ENCODE assay signal across 8 cellular contexts in genomic region chr11:64000026-64000739, GRCh38. TPM values are rescaled to one million over a fixed set of nuclear protein-coding genes. Genes with fewer than 3 reads are reported as not detected.
DNase-seq lines count a peak whose midpoint lies in the region; ATAC-seq and TF ChIP-seq lines count a peak whose summit lies in the region.

No MANE protein-coding gene starts in this region.

- CTCF ChIA-PET in CD4-positive, alpha-beta T cell (lab: Charles Lee) = interaction anchor here (0.5 to 2.4 kb wide), 14 partner anchors 9 to 318 kb away, joined by 3 to 15 read pairs (median 5); partner anchors contain the start of gene OTUB1
- CTCF ChIA-PET in activated CD4-positive, alpha-beta T cell treated with anti-CD3 and anti-CD28 coated beads, Interleukin-2, amount 10 ng/mL, durations not matched to agents 7 days and 5 days (lab: Charles Lee) = interaction anchor here (0.6 to 4.0 kb wide), 25 partner anchors 9 to 674 kb away, joined by 3 to 21 read pairs (median 4); partner anchors contain the start of genes COX8A and PRDX5

- H3K9ac ChIP-seq in colonic mucosa (ENCODE audit: low read depth in 2 of 2, low read length in 2 of 2) = peak overlapping the region in 1 of 2 donors; percentile 35

- no peaks in the 10 kb centered on the region for H3K9me3 Mint-ChIP-seq in CD4-positive, alpha-beta T cell
- no peaks in the 10 kb centered on the region for H3K9me3 Mint-ChIP-seq in activated CD4-positive, alpha-beta T cell treated with anti-CD3 and anti-CD28 coated beads, Interleukin-2, amount 10 ng/mL, durations not matched to agents 7 days and 5 days

- peak; percentile 76 for ATAC-seq in CD4-positive, alpha-beta T cell (ENCODE audit: poor library complexity)
- ATAC-seq in HG02623 (IDR thresholded peaks at IDR 0.05; ENCODE audit: unreplicated experiment) = peak; percentile 35
- no peak for ATAC-seq in HG02870 (IDR thresholded peaks at IDR 0.05; ENCODE audit: unreplicated experiment)
- ATAC-seq in GM19023 (IDR thresholded peaks at IDR 0.05; ENCODE audit: unreplicated experiment) = no peak

- peak; percentile 75 for TF ChIP-seq CTCF in CD4-positive, alpha-beta T cell (IDR thresholded peaks at IDR 0.05)
- peak; percentile 68 for TF ChIP-seq CTCF in colonic mucosa (IDR thresholded peaks at IDR 0.05)

- H3K36me3 Mint-ChIP-seq in CD4-positive, alpha-beta T cell (ENCODE audit: low read depth) = peaks cover 34% of the 10 kb centered on the region
- H3K36me3 Mint-ChIP-seq in activated CD4-positive, alpha-beta T cell treated with anti-CD3 and anti-CD28 coated beads, Interleukin-2, amount 10 ng/mL, durations not matched to agents 7 days and 5 days (ENCODE audit: low read depth) = peaks cover 16% of the 10 kb centered on the region

- H3K9me3 ChIP-seq in CD4-positive, alpha-beta T cell (ENCODE audit: control insufficient read depth, low read length) = no peaks in the 10 kb centered on the region
- H3K9me3 ChIP-seq in colonic mucosa = no peaks in the 10 kb centered on the region

- H3K4me3 Mint-ChIP-seq in CD4-positive, alpha-beta T cell = peak overlapping the region; percentile 11
- H3K4me3 Mint-ChIP-seq in activated CD4-positive, alpha-beta T cell treated with anti-CD3 and anti-CD28 coated beads, Interleukin-2, amount 10 ng/mL, durations not matched to agents 7 days and 5 days = no peak overlapping the region

- no peaks in the 10 kb centered on the region for H3K27me3 ChIP-seq in CD4-positive, alpha-beta T cell (ENCODE audit: control insufficient read depth, insufficient read depth, low read length)
- H3K27me3 ChIP-seq in colonic mucosa = no peaks in the 10 kb centered on the region

- intact Hi-C loops in CD4-positive, alpha-beta T cell (cut with DNase I, micrococcal nuclease) = loop anchor here (1.0 kb wide), 2 partner anchors 148 to 153 kb away; no protein-coding TSS in a partner anchor
- intact Hi-C loops in colonic mucosa (cut with DNase I) = loop anchor here (1.0 kb wide), 1 partner anchor 148 kb away; no protein-coding TSS in a partner anchor

- H3K4me3 ChIP-seq in colonic mucosa = peak overlapping the region; percentile 30

- H3K27me3 Mint-ChIP-seq in CD4-positive, alpha-beta T cell = no peaks in the 10 kb centered on the region
- peaks cover 4% of the 10 kb centered on the region for H3K27me3 Mint-ChIP-seq in activated CD4-positive, alpha-beta T cell treated with anti-CD3 and anti-CD28 coated beads, Interleukin-2, amount 10 ng/mL, durations not matched to agents 7 days and 5 days

- H3K27ac Mint-ChIP-seq in CD4-positive, alpha-beta T cell = no peak overlapping the region
- H3K27ac Mint-ChIP-seq in activated CD4-positive, alpha-beta T cell treated with anti-CD3 and anti-CD28 coated beads, Interleukin-2, amount 10 ng/mL, durations not matched to agents 7 days and 5 days = no peak overlapping the region

- H3K36me3 ChIP-seq in colonic mucosa = peaks cover 11% of the 10 kb centered on the region

- DNase-seq in CD4-positive, alpha-beta T cell = peak; percentile 53 to 77 (median 66)
- peak; percentile 72 for DNase-seq in activated CD4-positive, alpha-beta T cell treated with anti-CD3 and anti-CD28 coated beads, Interleukin-2, amount 10 ng/mL, durations not matched to agents 7 days and 5 days
- DNase-seq in colonic mucosa = peak; percentile 66
- peak; percentile 91 for DNase-seq in left kidney (ENCODE audit: low read depth, low spot score)
- DNase-seq in stimulated activated CD4-positive, alpha-beta T cell treated with anti-CD3 and anti-CD28 coated beads, Interleukin-4, amount 100 ng/mL, for 1 hour = peak; percentile 73

- POLR2A ChIA-PET in CD4-positive, alpha-beta T cell (lab: Charles Lee) = interaction anchor here (0.7 to 3.0 kb wide), 8 partner anchors 10 to 241 kb away, joined by 3 to 13 read pairs (median 4); partner anchors contain the start of genes COX8A, OTUB1 and STIP1
- POLR2A ChIA-PET in activated CD4-positive, alpha-beta T cell treated with anti-CD3 and anti-CD28 coated beads, Interleukin-2, amount 10 ng/mL, durations not matched to agents 7 days and 5 days (lab: Charles Lee) = interaction anchor here (0.6 kb wide), 1 partner anchor 147 kb away, joined by 5 read pairs; no protein-coding TSS in a partner anchor

- peaks cover 9% of the 10 kb centered on the region for H3K4me1 Mint-ChIP-seq in CD4-positive, alpha-beta T cell (ENCODE audit: low read depth)
- peaks cover 13% of the 10 kb centered on the region for H3K4me1 Mint-ChIP-seq in activated CD4-positive, alpha-beta T cell treated with anti-CD3 and anti-CD28 coated beads, Interleukin-2, amount 10 ng/mL, durations not matched to agents 7 days and 5 days

- H3K27ac ChIP-seq in CD4-positive, alpha-beta T cell (ENCODE audit: low read depth, low read length) = no peak overlapping the region
- no peak overlapping the region for H3K27ac ChIP-seq in colonic mucosa

- peaks cover 9% of the 10 kb centered on the region for H3K4me1 ChIP-seq in colonic mucosa

RNA-seq across cellular contexts. Expression of gene OTUB1, which starts 13.9 kb away (rescaled TPM):
- 10 to 100 TPM; 57.5 to 60.0 TPM for total RNA-seq in CD4-positive, alpha-beta T cell
- total RNA-seq in activated CD4-positive, alpha-beta T cell treated with anti-CD3 and anti-CD28 coated beads, Interleukin-2, amount 10 ng/mL, durations not matched to agents 7 days and 5 days = 100 to 1,000 TPM in 1 of 2 experiments, 10 to 100 TPM in 1; 94.8 to 102 TPM
- 10 to 100 TPM; 78.7 to 82.5 TPM for total RNA-seq in colonic mucosa

RNA-seq across cellular contexts. Expression of gene COX8A, which starts 25.8 kb away (rescaled TPM):
- 100 to 1,000 TPM in 1 of 2 experiments, 10 to 100 TPM in 1; 89.1 to 105 TPM for total RNA-seq in CD4-positive, alpha-beta T cell
- total RNA-seq in activated CD4-positive, alpha-beta T cell treated with anti-CD3 and anti-CD28 coated beads, Interleukin-2, amount 10 ng/mL, durations not matched to agents 7 days and 5 days = 100 to 1,000 TPM; 451 to 462 TPM
- total RNA-seq in colonic mucosa = 100 to 1,000 TPM; 647 to 875 TPM

RNA-seq across cellular contexts. Expression of gene FLRT1, which starts 35.5 kb away (rescaled TPM):
- not detected for total RNA-seq in CD4-positive, alpha-beta T cell
- total RNA-seq in activated CD4-positive, alpha-beta T cell treated with anti-CD3 and anti-CD28 coated beads, Interleukin-2, amount 10 ng/mL, durations not matched to agents 7 days and 5 days = not detected
- under 1 TPM; 0.20 to 0.96 TPM for total RNA-seq in colonic mucosa

Comparison
In these comparisons a context has a peak if more than half of its experiments do, and no peak if none do; other contexts are left out.
1. ATAC-seq: peak in CD4-positive, alpha-beta T cell (single experiment) and HG02623 (single experiment); none in HG02870 (single experiment) and GM19023 (single experiment).
2. RNA of gene COX8A, which starts 25.8 kb away (total RNA-seq): 647 to 875 TPM in colonic mucosa and 451 to 462 TPM in activated CD4-positive, alpha-beta T cell treated with anti-CD3 and anti-CD28 coated beads, Interleukin-2, amount 10 ng/mL, durations not matched to agents 7 days and 5 days; 89.1 to 105 TPM in CD4-positive, alpha-beta T cell; every median in the first group is over 4 times any median in the second.
3. Peak in every context shown above with its lines, with median percentiles within 50 percentile points of each other: DNase-seq.